Comparison of ENCODE assay signal across 17 cellular contexts in genomic region chr20:52082612-52083011, GRCh38.
"Had no signal": no experiment of that assay in that cellular context is flagged by ENCODE, and none has a peak within 500 bp of the region (broad histone marks: within the 10 kb centered on the region; RNA-seq: fewer than 3 reads in every experiment).

No MANE protein-coding gene starts in this region.

- DNase-seq: activated CD4-positive, CD25-positive, alpha-beta regulatory T cell treated with anti-CD3 and anti-CD28 coated beads, Interleukin-2, amount 50 U/mL, for 72 hours; aorta; dorsolateral prefrontal cortex; hippocampal formation; left ventricle myocardium inferior; mesenchymal stem cell; naive thymus-derived CD8-positive, alpha-beta T cell; right cardiac atrium; small intestine; stimulated activated CD4-positive, alpha-beta T cell treated with anti-CD3 and anti-CD28 coated beads, Interleukin-4, amount 100 ng/mL, for 4 hours; stimulated activated CD8-positive, alpha-beta memory T cell treated with anti-CD3 and anti-CD28 coated beads, Interleukin-4, amount 100 ng/mL, for 48 hours; stimulated activated naive CD8-positive, alpha-beta T cell treated with anti-CD3 and anti-CD28 coated beads, Interleukin-15, Interleukin-2, amounts not matched to agents 100 U/mL and 50 U/mL, for 24 hours; SW 1271; T1000 had no signal

- H3K4me3 Mint-ChIP-seq: activated T-helper 1 cell treated with anti-CD3 and anti-CD28 coated beads, Interleukin-12 subunit alpha, Interleukin-12 subunit beta, Interleukin-2, Interleukin-4 antibody, amounts not matched to agents 30 ng/mL and 10 ng/mL and 1 ng/mL, durations not matched to agents 14 hours and 24 hours and 36 hours; naive thymus-derived CD8-positive, alpha-beta T cell; type B pancreatic cell had no signal

- H3K27ac ChIP-seq: dorsolateral prefrontal cortex, left ventricle myocardium inferior had no signal

- ATAC-seq: naive thymus-derived CD8-positive, alpha-beta T cell; right cardiac atrium; stimulated activated naive CD8-positive, alpha-beta T cell treated with anti-CD3 and anti-CD28 coated beads, Interleukin-15, Interleukin-2, amounts not matched to agents 100 U/mL and 50 U/mL, for 24 hours had no signal

- H3K4me3 ChIP-seq: dorsolateral prefrontal cortex, left ventricle myocardium inferior had no signal

- H3K27me3 ChIP-seq: dorsolateral prefrontal cortex had no signal

- H3K27me3 Mint-ChIP-seq: naive thymus-derived CD8-positive, alpha-beta T cell; progenitor cell of endocrine pancreas; type B pancreatic cell had no signal

- H3K4me1 ChIP-seq: left ventricle myocardium inferior had no signal

- H3K27ac Mint-ChIP-seq: progenitor cell of endocrine pancreas, type B pancreatic cell had no signal
